In the genomic region with DNA sequence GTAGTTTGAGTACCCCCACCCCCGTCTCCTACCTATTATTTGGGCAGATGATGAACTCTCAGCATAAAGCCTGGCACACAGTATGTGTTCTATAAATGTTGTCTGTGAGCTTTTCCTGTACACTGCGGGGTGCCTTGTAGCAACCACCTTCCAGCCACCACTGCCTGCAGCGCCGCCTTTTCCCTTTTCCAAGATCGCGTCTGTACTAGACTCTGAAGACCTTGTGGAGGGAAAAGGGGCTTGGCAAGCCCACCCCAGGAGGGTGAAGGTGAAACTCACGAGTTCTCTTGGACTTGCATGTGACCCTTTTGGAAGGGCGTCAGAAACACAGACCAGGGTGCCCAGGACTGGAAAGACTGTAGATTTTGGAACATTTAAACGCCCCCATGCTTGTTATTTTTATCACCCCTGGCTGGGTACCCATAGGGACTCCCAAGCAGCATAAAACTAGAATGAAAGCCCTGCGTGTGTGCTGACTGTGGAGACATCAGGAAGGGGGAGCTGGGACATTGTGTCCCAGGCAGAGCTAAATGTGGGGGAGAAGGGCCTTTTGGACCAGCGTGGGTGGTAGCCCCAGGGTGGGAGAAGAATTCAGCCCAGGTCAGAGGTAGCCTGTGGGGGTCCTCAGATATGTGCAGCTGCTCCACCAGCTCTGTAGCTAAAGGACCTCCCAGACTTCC, we compare ENCODE assay signal across 8 cellular contexts. TPM values are rescaled to one million over a fixed set of nuclear protein-coding genes. Genes with fewer than 3 reads are reported as not detected.
DNase-seq lines count a peak whose midpoint lies in the region; ATAC-seq and TF ChIP-seq lines count a peak whose summit lies in the region.

No MANE protein-coding gene starts in this region.

- H3K4me3 ChIP-seq in Caco-2 (ENCODE audit: low read depth, low read length) (peak overlapping the region; percentile 77), Panc1 (ENCODE audit: low read depth in 2 of 2, low read length in 2 of 2) (peak overlapping the region; percentile 65 to 78), esophagus squamous epithelium (peak overlapping the region; percentile 42 to 82 (median 72)), osteoblast (ENCODE audit: insufficient read depth, low read length) (peak overlapping the region; percentile 95)

- DNase-seq in Caco-2 (no peak), Panc1 (ENCODE audit: low read depth, low spot score) (no peak), esophagus squamous epithelium (lab: John Stamatoyannopoulos, UW) (no peak), osteoblast (ENCODE audit: insufficient read length, low spot score, missing footprints) (peak; percentile 69), T1000 (lab: John Stamatoyannopoulos, UW) (no peak), cortex of kidney (lab: John Stamatoyannopoulos, UW) (no peak)
- no peak for DNase-seq in stimulated activated CD4-positive, alpha-beta T cell treated with anti-CD3 and anti-CD28 coated beads, Interleukin-4, amount 100 ng/mL, for 4 hours

- intact Hi-C loops in Caco-2 (cut with micrococcal nuclease; ENCODE audit: unreplicated experiment), result loop anchor here (1.0 to 5.0 kb wide), 4 partner anchors 9 to 144 kb away; a partner anchor contains a TSS
- intact Hi-C loops in Panc1 (cut with micrococcal nuclease; ENCODE audit: unreplicated experiment), result loop anchor here (10.0 kb wide), 1 partner anchor 117 kb away; a partner anchor contains a TSS
- intact Hi-C loops in esophagus squamous epithelium (cut with DNase I), result loop anchor here (10.0 kb wide), 1 partner anchor 157 kb away; a partner anchor contains a TSS

- peak overlapping the region; percentile 97 for H3K4me2 ChIP-seq in osteoblast (ENCODE audit: insufficient read depth, low read length)

- H3K27me3 ChIP-seq in Caco-2 (replicated peaks; ENCODE audit: control insufficient read depth, insufficient read depth, low read length) (no peaks in the 10 kb centered on the region), Panc1 (ENCODE audit: control insufficient read depth, insufficient read depth, low read length) (no peaks in the 10 kb centered on the region), esophagus squamous epithelium (no peaks in the 10 kb centered on the region), osteoblast (ENCODE audit: insufficient read depth, low read length) (no peaks in the 10 kb centered on the region)

- H3K36me3 Mint-ChIP-seq in Caco-2 (ENCODE audit: insufficient read depth, unreplicated experiment), result peaks cover 16% of the 10 kb centered on the region

- POLR2A ChIA-PET in Caco-2 (lab: Charles Lee), result interaction anchor here (1.0 kb wide), 1 partner anchor 66 kb away, joined by 4 read pairs; no protein-coding TSS in a partner anchor
- POLR2A ChIA-PET in Panc1 (lab: Charles Lee), result no interaction called here

- H3K9me3 ChIP-seq in Caco-2, result no peaks in the 10 kb centered on the region
- no peaks in the 10 kb centered on the region for H3K9me3 ChIP-seq in Panc1 (ENCODE audit: control insufficient read depth, insufficient read depth, low read depth, low read length)
- H3K9me3 ChIP-seq in esophagus squamous epithelium, result no peaks in the 10 kb centered on the region
- H3K9me3 ChIP-seq in osteoblast (ENCODE audit: low read depth, low read length), result no peaks in the 10 kb centered on the region

- peaks cover 2% of the 10 kb centered on the region for H3K79me2 ChIP-seq in osteoblast (ENCODE audit: insufficient read depth, low read length)

- H4K20me1 ChIP-seq in osteoblast (ENCODE audit: insufficient read depth, low read length), result peaks cover 2% of the 10 kb centered on the region

- H3K27ac Mint-ChIP-seq in Caco-2 (ENCODE audit: unreplicated experiment), result peak overlapping the region; percentile 96

- H3K27ac ChIP-seq in Panc1 (ENCODE audit: low read length), result peak overlapping the region; percentile 85
- H3K27ac ChIP-seq in esophagus squamous epithelium, result peak overlapping the region; percentile 87 to 95 (median 94)
- peak overlapping the region; percentile 72 for H3K27ac ChIP-seq in osteoblast (ENCODE audit: low read depth, low read length)

- no peaks in the 10 kb centered on the region for H3K27me3 Mint-ChIP-seq in Caco-2 (ENCODE audit: insufficient read depth, unreplicated experiment)

- BruUV-seq in Caco-2 (replicated peaks; lab: Mats Ljungman, UMichigan), result no TSS peak
- no TSS peak for BruUV-seq in Panc1 (replicated peaks; lab: Mats Ljungman, UMichigan)

- peak overlapping the region; percentile 98 for H3K4me3 Mint-ChIP-seq in Caco-2 (ENCODE audit: unreplicated experiment)

- H2AFZ ChIP-seq in osteoblast (ENCODE audit: low read length), result peak overlapping the region; percentile 97

- in situ Hi-C loops in Panc1 (cut with HindIII; ENCODE audit: low pct_unique_long_range_greater_than_20kb, low sequenced_read_pairs), result no loop called here

- H3K4me1 Mint-ChIP-seq in Caco-2 (ENCODE audit: low read depth, unreplicated experiment), result peaks cover 6% of the 10 kb centered on the region

- CTCF ChIA-PET in Caco-2 (lab: Charles Lee) (interaction anchor here (0.6 to 1.4 kb wide), 2 partner anchors 8 to 40 kb away, joined by 4 to 9 read pairs; a partner anchor contains a TSS), Panc1 (lab: Charles Lee) (no interaction called here)

- TF ChIP-seq POLR2A in esophagus squamous epithelium (IDR thresholded peaks at IDR 0.05), result no peak

- no peaks in the 10 kb centered on the region for H3K4me1 ChIP-seq in Caco-2
- H3K4me1 ChIP-seq in Panc1 (ENCODE audit: control insufficient read depth, insufficient read depth, low read length), result peaks cover 3% of the 10 kb centered on the region
- H3K4me1 ChIP-seq in esophagus squamous epithelium, result peaks cover 7 to 29% (median 15%) of the 10 kb centered on the region in 3 donors
- H3K4me1 ChIP-seq in osteoblast (ENCODE audit: insufficient read depth, low read length), result peaks cover 14% of the 10 kb centered on the region

- no peaks in the 10 kb centered on the region for H3K9me3 Mint-ChIP-seq in Caco-2 (ENCODE audit: unreplicated experiment)

- no peaks in the 10 kb centered on the region; the same call in 1 of the 2 replicates for H3K36me3 ChIP-seq in Caco-2 (ENCODE audit: control insufficient read depth, insufficient read depth, low read length)
- no peaks in the 10 kb centered on the region for H3K36me3 ChIP-seq in Panc1 (ENCODE audit: control insufficient read depth, insufficient read depth, low read length)
- peaks cover 12 to 44% (median 23%) of the 10 kb centered on the region in 3 donors for H3K36me3 ChIP-seq in esophagus squamous epithelium
- peaks cover 25% of the 10 kb centered on the region for H3K36me3 ChIP-seq in osteoblast (ENCODE audit: insufficient read depth, low read length)

- whole genome bisulfite sequencing in esophagus squamous epithelium, 2 donors, result 31 to 46% methylated on average over 2 to 9 of the region's 11 CpGs

- ATAC-seq in Panc1, result peak; percentile 43
- ATAC-seq in HG02798 (IDR thresholded peaks at IDR 0.05; ENCODE audit: poor library complexity, unreplicated experiment), result no peak

- TF ChIP-seq CTCF in Caco-2 (IDR thresholded peaks at IDR 0.05; ENCODE audit: insufficient read depth in 1 of 2, low read depth in 1 of 2, low read length in 1 of 2, severe bottlenecking in 1 of 2, unreplicated experiment in 1 of 2) (no peak), Panc1 (IDR thresholded peaks at IDR 0.05) (no peak), esophagus squamous epithelium (IDR thresholded peaks at IDR 0.05) (no peak), osteoblast (IDR thresholded peaks at IDR 0.05; ENCODE audit: extremely low read depth, low read depth, low read length) (no peak)

RNA-seq across cellular contexts. Expression of a gene that starts 8.3 kb away (rescaled TPM):
- total RNA-seq in Caco-2 (2022) (28.5 and 29.4 TPM in 2 replicates), Panc1 (2021; ENCODE audit: unreplicated experiment) (31.5 TPM), esophagus squamous epithelium (10 to 100 TPM; 14.3 to 26.2 (median 20.0) TPM), osteoblast (13.3 and 13.8 TPM in 2 replicates)
- 36.3 TPM for polyA plus RNA-seq in Panc1 (2012; ENCODE audit: insufficient read length)

RNA-seq across cellular contexts. Expression of a gene that starts 49.3 kb away (rescaled TPM):
- total RNA-seq in Caco-2 (2022) (42.1 and 50.5 TPM in 2 replicates), Panc1 (2021; ENCODE audit: unreplicated experiment) (65.8 TPM), esophagus squamous epithelium (10 to 100 TPM; 21.8 to 39.2 (median 35.3) TPM), osteoblast (46.7 and 52.2 TPM in 2 replicates)
- polyA plus RNA-seq in Panc1 (2012; ENCODE audit: insufficient read length), result 58.9 TPM
